ENCODE assay signal across 8 cellular contexts in the genomic region with DNA sequence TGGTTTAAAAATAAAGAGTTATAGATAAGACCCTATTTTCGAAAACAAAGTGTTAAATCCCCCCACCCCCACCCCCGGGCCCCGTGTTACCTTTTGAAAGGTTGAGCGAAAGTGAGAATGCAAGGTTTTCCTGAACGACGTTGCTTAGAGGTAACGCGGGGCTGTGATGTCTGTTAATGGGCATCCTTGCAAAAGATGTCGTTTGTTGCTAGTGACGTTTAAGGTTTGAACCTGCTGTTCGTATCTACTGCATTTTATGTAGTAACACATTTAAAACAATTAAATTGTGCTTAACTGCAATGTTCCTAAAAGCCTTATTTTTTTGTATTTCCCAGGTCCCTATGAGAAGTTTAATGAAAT. TPM values are rescaled to one million over a fixed set of nuclear protein-coding genes. Genes with fewer than 3 reads are reported as not detected.
A peak's percentile ranks its signal among the peaks of the same experiment; 100 is the strongest.
DNase-seq lines count a peak whose midpoint lies in the region; ATAC-seq and TF ChIP-seq lines count a peak whose summit lies in the region.

No MANE protein-coding gene starts in this region.

- no peaks in the 10 kb centered on the region for H3K36me3 ChIP-seq in liver (ENCODE audit: control insufficient read depth in 4 of 4, insufficient read depth in 3 of 4, low read depth in 1 of 4, low read length in 3 of 4)

- no peak overlapping the region for H3K27ac ChIP-seq in liver (ENCODE audit: low read depth in 1 of 2, low read length in 2 of 2)

- TF ChIP-seq RAD21 in liver (IDR thresholded peaks at IDR 0.05): no peak

- TF ChIP-seq CTCF in astrocyte of the cerebellum (IDR thresholded peaks at IDR 0.05; ENCODE audit: low read depth, low read length, missing control alignments) (no peak), liver (IDR thresholded peaks at IDR 0.05; ENCODE audit: low read depth, low read length, missing input control) (no peak)

- in situ Hi-C loops in astrocyte of the cerebellum (cut with HindIII; ENCODE audit: low sequenced_read_pairs): no loop called here

- H3K4me1 Mint-ChIP-seq in stimulated activated naive CD8-positive, alpha-beta T cell treated with anti-CD3 and anti-CD28 coated beads, Interleukin-15, Interleukin-2, amounts not matched to agents 100 ng/mL and 50 ng/mL, for 24 hours (ENCODE audit: low read depth): peaks cover 57% of the 10 kb centered on the region

- H3K9me3 ChIP-seq in liver (ENCODE audit: control insufficient read depth in 4 of 4, low read length in 3 of 4): no peaks in the 10 kb centered on the region

- peaks cover 36% of the 10 kb centered on the region for H3K36me3 Mint-ChIP-seq in stimulated activated naive CD8-positive, alpha-beta T cell treated with anti-CD3 and anti-CD28 coated beads, Interleukin-15, Interleukin-2, amounts not matched to agents 100 ng/mL and 50 ng/mL, for 24 hours (ENCODE audit: low read depth)

- ATAC-seq in GM21381 (IDR thresholded peaks at IDR 0.05; ENCODE audit: unreplicated experiment): no peak

- H3K4me3 Mint-ChIP-seq in stimulated activated naive CD8-positive, alpha-beta T cell treated with anti-CD3 and anti-CD28 coated beads, Interleukin-15, Interleukin-2, amounts not matched to agents 100 ng/mL and 50 ng/mL, for 24 hours: peak overlapping the region; percentile 100

- H3K4me3 ChIP-seq in astrocyte of the cerebellum (ENCODE audit: low read depth, low read length) (peak overlapping the region; percentile 91), liver (ENCODE audit: low read depth in 1 of 3, low read length in 3 of 3) (peak overlapping the region; percentile 70 to 99 (median 90))

- H3K27ac Mint-ChIP-seq in stimulated activated naive CD8-positive, alpha-beta T cell treated with anti-CD3 and anti-CD28 coated beads, Interleukin-15, Interleukin-2, amounts not matched to agents 100 ng/mL and 50 ng/mL, for 24 hours: peak overlapping the region; percentile 100

- whole genome bisulfite sequencing in liver: 2% methylated on average over 11 of the region's 11 CpGs

- H3K4me1 ChIP-seq in liver (ENCODE audit: control insufficient read depth in 4 of 4, insufficient read depth in 4 of 4, low read length in 3 of 4): peaks cover 3 to 31% (median 24%) of the 10 kb centered on the region in 4 donors

- H3K27me3 Mint-ChIP-seq in stimulated activated naive CD8-positive, alpha-beta T cell treated with anti-CD3 and anti-CD28 coated beads, Interleukin-15, Interleukin-2, amounts not matched to agents 100 ng/mL and 50 ng/mL, for 24 hours: no peaks in the 10 kb centered on the region

- H3K27me3 ChIP-seq in liver (ENCODE audit: control insufficient read depth in 4 of 4, insufficient read depth in 4 of 4, low read length in 3 of 4): no peaks in the 10 kb centered on the region

- peak overlapping the region in 1 of 2 donors; percentile 85 for H3K9ac ChIP-seq in liver (ENCODE audit: low read depth in 1 of 2, low read length in 2 of 2)

- H3K9me3 Mint-ChIP-seq in stimulated activated naive CD8-positive, alpha-beta T cell treated with anti-CD3 and anti-CD28 coated beads, Interleukin-15, Interleukin-2, amounts not matched to agents 100 ng/mL and 50 ng/mL, for 24 hours: no peaks in the 10 kb centered on the region

- peak; percentile 45 for DNase-seq in NCI-H146 (lab: John Stamatoyannopoulos, UW)
- no peak for DNase-seq in NCI-H146 treated with DMSO at 0.1 percent for 48 hours (lab: John Stamatoyannopoulos, UW; ENCODE audit: unreplicated experiment)
- DNase-seq in NCI-H2227 (lab: John Stamatoyannopoulos, UW; ENCODE audit: unreplicated experiment): peak; percentile 42
- no peak for DNase-seq in astrocyte of the cerebellum (ENCODE audit: low read depth)
- no peak for DNase-seq in SK-N-DZ (ENCODE audit: low spot score)

TF ChIP-seq in liver, 16 proteins besides CTCF, POLR2A, EP300 and RAD21:
- no peak for TF ChIP-seq SP1 (IDR thresholded peaks at IDR 0.05)
- TF ChIP-seq NR2F2 (IDR thresholded peaks at IDR 0.05): no peak
- TF ChIP-seq, protein P1, sequence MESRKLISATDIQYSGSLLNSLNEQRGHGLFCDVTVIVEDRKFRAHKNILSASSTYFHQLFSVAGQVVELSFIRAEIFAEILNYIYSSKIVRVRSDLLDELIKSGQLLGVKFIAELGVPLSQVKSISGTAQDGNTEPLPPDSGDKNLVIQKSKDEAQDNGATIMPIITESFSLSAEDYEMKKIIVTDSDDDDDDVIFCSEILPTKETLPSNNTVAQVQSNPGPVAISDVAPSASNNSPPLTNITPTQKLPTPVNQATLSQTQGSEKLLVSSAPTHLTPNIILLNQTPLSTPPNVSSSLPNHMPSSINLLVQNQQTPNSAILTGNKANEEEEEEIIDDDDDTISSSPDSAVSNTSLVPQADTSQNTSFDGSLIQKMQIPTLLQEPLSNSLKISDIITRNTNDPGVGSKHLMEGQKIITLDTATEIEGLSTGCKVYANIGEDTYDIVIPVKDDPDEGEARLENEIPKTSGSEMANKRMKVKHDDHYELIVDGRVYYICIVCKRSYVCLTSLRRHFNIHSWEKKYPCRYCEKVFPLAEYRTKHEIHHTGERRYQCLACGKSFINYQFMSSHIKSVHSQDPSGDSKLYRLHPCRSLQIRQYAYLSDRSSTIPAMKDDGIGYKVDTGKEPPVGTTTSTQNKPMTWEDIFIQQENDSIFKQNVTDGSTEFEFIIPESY (IDR thresholded peaks at IDR 0.05): no peak
- TF ChIP-seq, protein P2, sequence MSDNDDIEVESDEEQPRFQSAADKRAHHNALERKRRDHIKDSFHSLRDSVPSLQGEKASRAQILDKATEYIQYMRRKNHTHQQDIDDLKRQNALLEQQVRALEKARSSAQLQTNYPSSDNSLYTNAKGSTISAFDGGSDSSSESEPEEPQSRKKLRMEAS (IDR thresholded peaks at IDR 0.05): no peak
- no peak for TF ChIP-seq JUND (IDR thresholded peaks at IDR 0.05)
- TF ChIP-seq EGR1 (IDR thresholded peaks at IDR 0.05; ENCODE audit: low read depth in 2 of 2): no peak
- TF ChIP-seq, protein P3, sequence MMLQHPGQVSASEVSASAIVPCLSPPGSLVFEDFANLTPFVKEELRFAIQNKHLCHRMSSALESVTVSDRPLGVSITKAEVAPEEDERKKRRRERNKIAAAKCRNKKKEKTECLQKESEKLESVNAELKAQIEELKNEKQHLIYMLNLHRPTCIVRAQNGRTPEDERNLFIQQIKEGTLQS (IDR thresholded peaks at IDR 0.05): no peak

RNA-seq across cellular contexts. Expression of a gene that starts 1.2 kb away (rescaled TPM):
- total RNA-seq in liver: 10 to 100 TPM; 19.2 to 21.1 TPM
- 10 to 100 TPM; 10.8 to 15.6 TPM for polyA plus RNA-seq in liver
- 72.8 and 77.5 TPM in 2 replicates for polyA plus RNA-seq in SK-N-DZ (2014; cell fraction: cytosol; rRNA removed)
- polyA plus RNA-seq in SK-N-DZ (2014; cell fraction: nucleus; rRNA removed): 245 and 309 TPM in 2 replicates

Comparison
In these comparisons a context has a peak if more than half of its experiments do, and no peak if none do; other contexts are left out.
1. DNase-seq: peak in NCI-H146 (single experiment) and NCI-H2227 (single experiment); none in NCI-H146 treated with DMSO at 0.1 percent for 48 hours (single experiment), astrocyte of the cerebellum (single experiment) and SK-N-DZ (single experiment).